In genomic region chr6:106702451-106703110, GRCh38 we compare ENCODE assay signal across 8 cellular contexts.
DNase-seq lines count a peak whose midpoint lies in the region; ATAC-seq and TF ChIP-seq lines count a peak whose summit lies in the region.

No MANE protein-coding gene starts in this region.

- H3K36me3 Mint-ChIP-seq in CD4-positive, alpha-beta T cell (ENCODE audit: low read depth) = no peaks in the 10 kb centered on the region

- H3K9me3 ChIP-seq in SU-DHL-6 (ENCODE audit: insufficient read depth, low read length) (peaks cover 16% of the 10 kb centered on the region; the same call in 1 of the 2 replicates), gastroesophageal sphincter (peaks cover 0 to 7% (median 0%) of the 10 kb centered on the region in 3 donors)
- no peaks in the 10 kb centered on the region for H3K9me3 ChIP-seq in CD4-positive, alpha-beta T cell (ENCODE audit: control insufficient read depth, low read length)

- H3K27me3 Mint-ChIP-seq in CD4-positive, alpha-beta T cell = peaks cover 41% of the 10 kb centered on the region

- H4K20me1 ChIP-seq in SU-DHL-6 (ENCODE audit: low read depth, low read length) = no peaks in the 10 kb centered on the region

- H3F3A ChIP-seq in SU-DHL-6 (ENCODE audit: insufficient read depth) = peaks cover 38% of the 10 kb centered on the region

- DNase-seq in DMS153 treated with DMSO at 0.1 percent for 48 hours (lab: John Stamatoyannopoulos, UW; ENCODE audit: unreplicated experiment) = peak; percentile 93
- no peak for DNase-seq in activated CD4-positive, alpha-beta T cell treated with anti-CD3 and anti-CD28 coated beads, Interleukin-2, amount 50 U/mL, for 48 hours
- no peak for DNase-seq in Kasumi-1 (lab: John Stamatoyannopoulos, UW)
- no peak for DNase-seq in CD4-positive, alpha-beta T cell

- peaks cover under 1% of the 10 kb centered on the region for H3K9me3 Mint-ChIP-seq in CD4-positive, alpha-beta T cell

- H3K9ac ChIP-seq in SU-DHL-6 (ENCODE audit: low read length) = peak overlapping the region; percentile 72

- POLR2A ChIA-PET in CD4-positive, alpha-beta T cell (lab: Charles Lee) = no interaction called here

- ATAC-seq in GM21360 (IDR thresholded peaks at IDR 0.05; ENCODE audit: unreplicated experiment) (peak; percentile 97), HG03520 (IDR thresholded peaks at IDR 0.05; ENCODE audit: unreplicated experiment) (peak; percentile 95), gastroesophageal sphincter (no peak)
- ATAC-seq in CD4-positive, alpha-beta T cell (ENCODE audit: poor library complexity) = no peak

- no peaks in the 10 kb centered on the region for H3K79me2 ChIP-seq in SU-DHL-6 (ENCODE audit: insufficient read depth, low read length)

- no peak for TF ChIP-seq EP300 in gastroesophageal sphincter (IDR thresholded peaks at IDR 0.05)

- H3K4me3 ChIP-seq in SU-DHL-6 (ENCODE audit: insufficient read depth, low read length, poor library complexity, severe bottlenecking) (peak overlapping the region; percentile 46), gastroesophageal sphincter (no peak overlapping the region)

- H3K4me1 Mint-ChIP-seq in CD4-positive, alpha-beta T cell (ENCODE audit: low read depth) = no peaks in the 10 kb centered on the region

- H3K4me2 ChIP-seq in SU-DHL-6 (ENCODE audit: low read depth, low read length, poor library complexity, severe bottlenecking) = peak overlapping the region; percentile 91

- no peak for TF ChIP-seq POLR2A in gastroesophageal sphincter (IDR thresholded peaks at IDR 0.05)

- H3K27ac ChIP-seq in SU-DHL-6 (ENCODE audit: low read depth, low read length) (peak overlapping the region; percentile 100), gastroesophageal sphincter (no peak overlapping the region)
- no peak overlapping the region for H3K27ac ChIP-seq in CD4-positive, alpha-beta T cell (ENCODE audit: low read depth, low read length)

- TF ChIP-seq CTCF in SU-DHL-6 (IDR thresholded peaks at IDR 0.05; ENCODE audit: insufficient read depth, low read length, poor library complexity, severe bottlenecking) = no peak
- no peak for TF ChIP-seq CTCF in CD4-positive, alpha-beta T cell (IDR thresholded peaks at IDR 0.05)
- TF ChIP-seq CTCF in gastroesophageal sphincter (IDR thresholded peaks at IDR 0.05) = no peak

- no peaks in the 10 kb centered on the region for H3K9me2 ChIP-seq in SU-DHL-6 (replicated peaks; ENCODE audit: insufficient read depth, low read length)

- H3K36me3 ChIP-seq in SU-DHL-6 (ENCODE audit: low read length) = peaks cover 6% of the 10 kb centered on the region
- H3K36me3 ChIP-seq in gastroesophageal sphincter = no peaks in the 10 kb centered on the region

- 46 to 68% methylated on average over 4 to 10 of the region's 10 CpGs for WGBS in gastroesophageal sphincter (ENCODE audit: low coverage in 1 of 2), 2 donors

- intact Hi-C loops in CD4-positive, alpha-beta T cell (cut with DNase I, micrococcal nuclease) = no loop called here

- H3K27me3 ChIP-seq in SU-DHL-6 (ENCODE audit: low read length) (no peaks in the 10 kb centered on the region), gastroesophageal sphincter (peaks cover 19% of the 10 kb centered on the region)
- H3K27me3 ChIP-seq in CD4-positive, alpha-beta T cell (ENCODE audit: control insufficient read depth, insufficient read depth, low read length) = no peaks in the 10 kb centered on the region

- no peak overlapping the region for H2AFZ ChIP-seq in SU-DHL-6 (ENCODE audit: low read depth, low read length, severe bottlenecking)

- H3K4me1 ChIP-seq in gastroesophageal sphincter = no peaks in the 10 kb centered on the region

- CTCF ChIA-PET in CD4-positive, alpha-beta T cell (lab: Charles Lee) = no interaction called here

- no peak overlapping the region for H3K4me3 Mint-ChIP-seq in CD4-positive, alpha-beta T cell

- no peak overlapping the region for H3K27ac Mint-ChIP-seq in CD4-positive, alpha-beta T cell

Comparison
In these comparisons a context has a peak if more than half of its experiments do, and no peak if none do; other contexts are left out.
1. ATAC-seq: peak in GM21360 (single experiment) and HG03520 (single experiment); none in CD4-positive, alpha-beta T cell (single experiment) and gastroesophageal sphincter (single experiment).